1 cellular context compared by ENCODE assay signal in genomic region chr12:768434-768833, GRCh38.
TF ChIP-seq lines count a peak whose summit lies in the region.

No MANE protein-coding gene starts in this region.

TF ChIP-seq in GM12878, 131 proteins besides CTCF, POLR2A, EP300 and RAD21 (continued from another document):
- TF ChIP-seq HSF1 (IDR thresholded peaks at IDR 0.05; ENCODE audit: low read depth, low read length) = no peak
- no peak for TF ChIP-seq SUPT20H (IDR thresholded peaks at IDR 0.05; ENCODE audit: borderline replicate concordance, control insufficient read depth, low read depth, low read length)
- no peak for TF ChIP-seq RB1 (IDR thresholded peaks at IDR 0.05; ENCODE audit: borderline replicate concordance)
- TF ChIP-seq E2F8 (IDR thresholded peaks at IDR 0.05; ENCODE audit: low read depth, partially characterized antibody) = no peak
- TF ChIP-seq SPI1 (IDR thresholded peaks at IDR 0.05; ENCODE audit: borderline replicate concordance, insufficient read depth, low read depth, low read length) = peak; percentile 76; the same call in 1 of the 2 replicates
- TF ChIP-seq RELB (IDR thresholded peaks at IDR 0.05; ENCODE audit: low read depth) = peak; percentile 52; the same call in 1 of the 2 replicates
- TF ChIP-seq DPF2 (IDR thresholded peaks at IDR 0.05) = no peak
- peak; percentile 63; the same call in 1 of the 2 replicates for TF ChIP-seq MTA2 (IDR thresholded peaks at IDR 0.05; ENCODE audit: low read depth)
TF ChIP-seq in GM12878: peak in this region for 3.
